21 cellular contexts compared by ENCODE assay signal in the genomic region with DNA sequence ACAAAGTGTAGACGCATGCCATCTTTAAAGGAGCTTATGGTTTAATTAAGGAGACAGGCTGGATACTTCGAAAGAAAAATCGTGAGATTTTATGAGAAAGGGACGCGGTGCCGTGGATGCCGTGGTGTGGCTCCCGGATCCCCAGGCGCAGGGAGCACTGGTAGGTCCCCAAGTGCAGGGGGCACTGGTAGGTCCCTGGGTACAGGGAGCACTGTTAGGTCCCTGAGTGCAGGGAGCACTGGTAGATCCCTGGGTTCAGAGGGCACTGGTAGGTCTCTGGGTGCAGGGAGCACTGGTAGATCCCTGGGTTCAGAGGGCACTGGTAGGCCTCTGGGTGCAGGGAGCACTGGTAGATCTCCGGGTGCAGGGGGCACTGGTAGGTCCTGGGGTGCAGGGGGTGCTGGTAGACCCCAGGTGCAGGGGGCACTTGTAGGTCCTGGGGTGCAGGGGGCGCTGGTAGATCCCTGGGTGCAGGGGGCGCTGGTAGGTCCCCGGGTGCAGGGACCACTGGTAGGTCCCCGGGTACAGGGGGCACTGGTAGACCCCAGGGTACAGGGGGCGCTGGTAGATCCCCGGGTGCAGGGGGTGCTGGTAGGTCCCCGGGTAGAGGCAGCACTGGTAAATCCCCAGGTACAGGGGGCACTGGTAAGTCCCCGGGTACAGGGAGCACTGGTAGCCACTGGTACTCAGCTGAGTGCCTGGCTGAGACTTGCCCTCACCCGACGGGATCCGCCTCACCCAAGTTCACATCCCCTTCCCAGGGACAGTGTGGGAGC.
"Had no signal": no experiment of that assay in that cellular context is flagged by ENCODE, and none has a peak within 500 bp of the region (broad histone marks: within the 10 kb centered on the region; RNA-seq: fewer than 3 reads in every experiment).

No MANE protein-coding gene starts in this region.

- H3K4me1 ChIP-seq: gastrocnemius medialis had no signal

- H3K27me3 ChIP-seq: breast epithelium, esophagus muscularis mucosa, gastrocnemius medialis, sigmoid colon, thyroid gland had no signal

- H3K36me3 ChIP-seq: breast epithelium, gastrocnemius medialis, sigmoid colon, thyroid gland had no signal

- FAIRE-seq: islet of Langerhans had no signal

- H3K27ac ChIP-seq: breast epithelium, coronary artery, esophagus muscularis mucosa, gastrocnemius medialis, lower lobe of right lung, sigmoid colon, thyroid gland had no signal

- H3K4me3 ChIP-seq: breast epithelium, coronary artery, esophagus muscularis mucosa, gastrocnemius medialis, lower lobe of right lung, mucosa of descending colon, sigmoid colon, smooth muscle cell, thyroid gland had no signal

- ATAC-seq: activated CD8-positive, alpha-beta memory T cell treated with anti-CD3 and anti-CD28 coated beads, Interleukin-2, amount 10 ng/mL, durations not matched to agents 7 days and 5 days; gastrocnemius medialis; left cardiac atrium had no signal

- H3K9me3 ChIP-seq: breast epithelium, esophagus muscularis mucosa, gastrocnemius medialis, lower lobe of right lung, mucosa of descending colon, sigmoid colon, thyroid gland had no signal

- DNase-seq: activated CD4-positive, alpha-beta T cell treated with anti-CD3 and anti-CD28 coated beads for 4 hours; activated CD4-positive, alpha-beta T cell treated with anti-CD3 and anti-CD28 coated beads, Interleukin-2, amount 50 U/mL, for 48 hours; activated CD4-positive, CD25-positive, alpha-beta regulatory T cell; activated CD8-positive, alpha-beta memory T cell treated with anti-CD3 and anti-CD28 coated beads, Interleukin-2, amount 10 ng/mL, durations not matched to agents 7 days and 5 days; activated T-cell treated with anti-CD3 and anti-CD28 coated beads for 4 hours; gastrocnemius medialis; left cardiac atrium; lower lobe of right lung; retina; sigmoid colon; stimulated activated CD4-positive, alpha-beta T cell treated with anti-CD3 and anti-CD28 coated beads, Interleukin-2, amount 100 ng/mL, for 48 hours; stimulated activated CD8-positive, alpha-beta memory T cell treated with anti-CD3 and anti-CD28 coated beads, Interleukin-4, amount 100 ng/mL, for 48 hours; stimulated activated naive CD4-positive, alpha-beta T cell treated with Interleukin-2 at 50 U/mL for 16 hours; substantia nigra had no signal

- H3K4me2 ChIP-seq: smooth muscle cell had no signal
